In genomic region chr1:223717123-223717522, GRCh38 we compare ENCODE assay signal across 1 cellular context.
TF ChIP-seq lines count a peak whose summit lies in the region.

No MANE protein-coding gene starts in this region.

TF ChIP-seq in SK-N-SH treated with all-trans-retinoic acid at 6 μM for 48 hours, 23 proteins besides CTCF, POLR2A, EP300 and RAD21 (continued from another document):
- TF ChIP-seq RARB (CRISPR knock-in tag; IDR thresholded peaks at IDR 0.05): no peak
- no peak for TF ChIP-seq PPARA (CRISPR knock-in tag; IDR thresholded peaks at IDR 0.05; ENCODE audit: borderline replicate concordance)
- TF ChIP-seq CSDC2 (CRISPR knock-in tag; IDR thresholded peaks at IDR 0.05): no peak
- no peak for TF ChIP-seq ZNF70 (CRISPR knock-in tag; IDR thresholded peaks at IDR 0.05)
- TF ChIP-seq GLIS3 (CRISPR knock-in tag; IDR thresholded peaks at IDR 0.05): no peak
- TF ChIP-seq OSR1 (CRISPR knock-in tag; IDR thresholded peaks at IDR 0.05): no peak
- TF ChIP-seq BACH2 (CRISPR knock-in tag; IDR thresholded peaks at IDR 0.05; ENCODE audit: borderline replicate concordance): no peak
